32 cellular contexts compared by ENCODE assay signal in genomic region chr21:39364949-39365348, GRCh38.
"Had no signal": no experiment of that assay in that cellular context is flagged by ENCODE, and none has a peak within 500 bp of the region (broad histone marks: within the 10 kb centered on the region; RNA-seq: fewer than 3 reads in every experiment).

No MANE protein-coding gene starts in this region.

- H3K27ac ChIP-seq: adrenal gland, KMS-11, Peyer's patch, SJSA1, WERI-Rb-1 had no signal

- H3K4me1 Mint-ChIP-seq: activated naive CD4-positive, alpha-beta T cell treated with anti-CD3 and anti-CD28 coated beads, Interleukin-2, amount 50 U/mL, for 24 hours; activated naive CD8-positive, alpha-beta T cell treated with anti-CD3 and anti-CD28 coated beads, Interleukin-2, amount 10 ng/mL, durations not matched to agents 7 days and 5 days; activated T-helper 17 cell treated with anti-CD3 and anti-CD28 coated beads, Interleukin-2, amount 50 U/mL, for 72 hours; T-cell had no signal

- H3K27ac Mint-ChIP-seq: activated CD8-positive, alpha-beta T cell treated with anti-CD3 and anti-CD28 coated beads for 36 hours; activated naive CD4-positive, alpha-beta T cell treated with anti-CD3 and anti-CD28 coated beads, Interleukin-2, amount 50 U/mL, for 24 hours; activated naive CD8-positive, alpha-beta T cell treated with anti-CD3 and anti-CD28 coated beads, Interleukin-2, amount 10 ng/mL, durations not matched to agents 7 days and 5 days; activated T-cell treated with anti-CD3 and anti-CD28 coated beads, Interleukin-2, amount 50 U/mL, for 72 hours; activated T-helper 17 cell treated with anti-CD3 and anti-CD28 coated beads, Interleukin-2, amount 50 U/mL, for 72 hours; brain; T-cell; T-helper 17 cell had no signal

- H3K4me3 Mint-ChIP-seq: activated CD8-positive, alpha-beta T cell treated with anti-CD3 and anti-CD28 coated beads for 36 hours; activated naive CD4-positive, alpha-beta T cell treated with anti-CD3 and anti-CD28 coated beads, Interleukin-2, amount 50 U/mL, for 24 hours; activated naive CD8-positive, alpha-beta T cell treated with anti-CD3 and anti-CD28 coated beads, Interleukin-2, amount 10 ng/mL, durations not matched to agents 7 days and 5 days; activated T-cell treated with anti-CD3 and anti-CD28 coated beads, Interleukin-2, amount 50 U/mL, for 72 hours; activated T-helper 17 cell treated with anti-CD3 and anti-CD28 coated beads, Interleukin-2, amount 50 U/mL, for 72 hours; brain; T-cell; T-helper 17 cell had no signal

- H3K4me2 ChIP-seq: KMS-11 had no signal

- H3K27me3 ChIP-seq: adrenal gland, Peyer's patch, SJSA1 had no signal

- H3K9me3 ChIP-seq: adrenal gland, SJSA1 had no signal

- H3K4me3 ChIP-seq: adrenal gland, Peyer's patch, SJSA1 had no signal

- H3K36me3 Mint-ChIP-seq: activated naive CD4-positive, alpha-beta T cell treated with anti-CD3 and anti-CD28 coated beads, Interleukin-2, amount 50 U/mL, for 24 hours; activated naive CD8-positive, alpha-beta T cell treated with anti-CD3 and anti-CD28 coated beads, Interleukin-2, amount 10 ng/mL, durations not matched to agents 7 days and 5 days; brain; T-cell had no signal

- H3K36me3 ChIP-seq: adrenal gland, Peyer's patch, SJSA1, WERI-Rb-1 had no signal

- H3K9ac ChIP-seq: KMS-11 had no signal

- ATAC-seq: activated CD8-positive, alpha-beta T cell treated with anti-CD3 and anti-CD28 coated beads for 36 hours; activated T-cell treated with anti-CD3 and anti-CD28 coated beads, Interleukin-2, amount 50 U/mL, for 72 hours; activated T-helper 17 cell treated with anti-CD3 and anti-CD28 coated beads, Interleukin-2, amount 50 U/mL, for 72 hours; SK-N-SH treated with all-trans-retinoic acid at 6 μM for 48 hours; T-cell; T-helper 17 cell had no signal

- H3K9me3 Mint-ChIP-seq: activated CD8-positive, alpha-beta T cell treated with anti-CD3 and anti-CD28 coated beads for 36 hours; activated naive CD4-positive, alpha-beta T cell treated with anti-CD3 and anti-CD28 coated beads, Interleukin-2, amount 50 U/mL, for 24 hours; activated naive CD8-positive, alpha-beta T cell treated with anti-CD3 and anti-CD28 coated beads, Interleukin-2, amount 10 ng/mL, durations not matched to agents 7 days and 5 days; activated T-cell treated with anti-CD3 and anti-CD28 coated beads, Interleukin-2, amount 50 U/mL, for 72 hours; activated T-helper 17 cell treated with anti-CD3 and anti-CD28 coated beads, Interleukin-2, amount 50 U/mL, for 72 hours; T-cell had no signal

- DNase-seq: activated CD4-positive, alpha-beta T cell treated with anti-CD3 and anti-CD28 coated beads for 1 hour; activated CD4-positive, alpha-beta T cell treated with anti-CD3 and anti-CD28 coated beads for 48 hours; activated CD4-positive, CD25-positive, alpha-beta regulatory T cell; activated CD8-positive, alpha-beta T cell treated with anti-CD3 and anti-CD28 coated beads for 36 hours; activated effector memory CD4-positive, alpha-beta T cell treated with anti-CD3 and anti-CD28 coated beads, Interleukin-2, amount 50 U/mL, for 16 hours; activated naive CD4-positive, alpha-beta T cell treated with Interleukin-2 at 50 U/mL for 16 hours; activated naive CD8-positive, alpha-beta T cell treated with anti-CD3 and anti-CD28 coated beads, Interleukin-2, amount 10 ng/mL, durations not matched to agents 7 days and 5 days; activated T-cell treated with anti-CD3 and anti-CD28 coated beads, Interleukin-2, amount 50 U/mL, for 1 hour; activated T-cell treated with anti-CD3 and anti-CD28 coated beads, Interleukin-2, amount 50 U/mL, for 72 hours; caudate nucleus; cerebellar nuclear complex; NCI-H1105 treated with DMSO at 0.1 percent for 48 hours; NCI-H1436; NCI-H1694; NCI-H1930; NCI-H2081 treated with DMSO at 0.1 percent for 48 hours; NCI-H345; NCI-H524 treated with DMSO at 0.1 percent for 48 hours; Peyer's patch; RPMI8226; SHP77 treated with DMSO at 0.1 percent for 48 hours; T-cell; T-helper 17 cell; T-helper 9 cell; WERI-Rb-1 had no signal

- H3K4me1 ChIP-seq: adrenal gland, Peyer's patch had no signal

- H3K27me3 Mint-ChIP-seq: activated naive CD4-positive, alpha-beta T cell treated with anti-CD3 and anti-CD28 coated beads, Interleukin-2, amount 50 U/mL, for 24 hours had no signal
